ENCODE assay signal across 1 cellular context in genomic region chr14:100375963-100376735, GRCh38.
A peak's percentile ranks its signal among the peaks of the same experiment; 100 is the strongest.
TF ChIP-seq lines count a peak whose summit lies in the region.

TSS of gene WDR25 (plus strand) at chr14:100376485.

TF ChIP-seq in K562, 482 proteins besides CTCF, POLR2A, EP300 and RAD21 (continued from another document and continues in another):
- no peak for TF ChIP-seq RERE (CRISPR knock-in tag; IDR thresholded peaks at IDR 0.05; ENCODE audit: borderline replicate concordance)
- TF ChIP-seq ZBTB2 (IDR thresholded peaks at IDR 0.05): no peak
- no peak for TF ChIP-seq PTRF (tag; IDR thresholded peaks at IDR 0.05)
- no peak for TF ChIP-seq E2F1 (CRISPR knock-in tag; IDR thresholded peaks at IDR 0.05)
- TF ChIP-seq HMBOX1 (IDR thresholded peaks at IDR 0.05): no peak
- TF ChIP-seq SUPT5H (IDR thresholded peaks at IDR 0.05): peak; percentile 82; the same call in 1 of the 2 replicates
- TF ChIP-seq ZNF124 (CRISPR knock-in tag; IDR thresholded peaks at IDR 0.05): no peak
- TF ChIP-seq MIER1 (IDR thresholded peaks at IDR 0.05; ENCODE audit: low read depth): no peak
- no peak for TF ChIP-seq MAX (CRISPR knock-in tag; IDR thresholded peaks at IDR 0.05)
- peak; percentile 43 for TF ChIP-seq PCBP2 (IDR thresholded peaks at IDR 0.05; ENCODE audit: low read depth, low read length, poor library complexity, severe bottlenecking)
- no peak for TF ChIP-seq ZNF592 (IDR thresholded peaks at IDR 0.05)
- TF ChIP-seq ZBTB7A (IDR thresholded peaks at IDR 0.05; ENCODE audit: borderline replicate concordance, control insufficient read depth, low read depth, low read length): 0 out of 2 replicates have a peak, but pooled peaks have one; percentile 30
- TF ChIP-seq FOXK1 (CRISPR knock-in tag; IDR thresholded peaks at IDR 0.05; ENCODE audit: borderline replicate concordance): no peak
- no peak for TF ChIP-seq RNF219 (CRISPR knock-in tag; IDR thresholded peaks at IDR 0.05)
- no peak for TF ChIP-seq SIRT6 (IDR thresholded peaks at IDR 0.05; ENCODE audit: low read depth, low read length)
- TF ChIP-seq MITF (IDR thresholded peaks at IDR 0.05): no peak
- no peak for TF ChIP-seq ZBTB43 (CRISPR knock-in tag; IDR thresholded peaks at IDR 0.05)
- peak; percentile 74 for TF ChIP-seq ZFX (CRISPR knock-in tag; IDR thresholded peaks at IDR 0.05)
- TF ChIP-seq GATAD2B (IDR thresholded peaks at IDR 0.05; ENCODE audit: borderline replicate concordance): peak; percentile 8; the same call in 1 of the 2 replicates
- TF ChIP-seq SIN3A (IDR thresholded peaks at IDR 0.05; ENCODE audit: borderline replicate concordance in 2 of 2, control insufficient read depth in 1 of 2, low read depth in 2 of 2, low read length in 2 of 2): peak; percentile 72 to 92; a peak in 3 of 4 replicates
- TF ChIP-seq ZNF717 (CRISPR knock-in tag; IDR thresholded peaks at IDR 0.05): no peak
- TF ChIP-seq KDM2B (CRISPR knock-in tag; IDR thresholded peaks at IDR 0.05): no peak
- no peak for TF ChIP-seq TFE3 (CRISPR knock-in tag; IDR thresholded peaks at IDR 0.05)
- TF ChIP-seq ZMIZ1 (IDR thresholded peaks at IDR 0.05; ENCODE audit: low read depth in 2 of 2, low read length in 2 of 2): no peak
- peak; percentile 86 for TF ChIP-seq NR2C1 (IDR thresholded peaks at IDR 0.05)
- TF ChIP-seq NR2C1 (tag; IDR thresholded peaks at IDR 0.05): peak; percentile 88
- no peak for TF ChIP-seq BRCA1 (IDR thresholded peaks at IDR 0.05)
- TF ChIP-seq BRCA1 (CRISPR knock-in tag; IDR thresholded peaks at IDR 0.05): no peak
- TF ChIP-seq ELF4 (CRISPR knock-in tag; IDR thresholded peaks at IDR 0.05): no peak
